ENCODE assay signal across 8 cellular contexts in the genomic region with DNA sequence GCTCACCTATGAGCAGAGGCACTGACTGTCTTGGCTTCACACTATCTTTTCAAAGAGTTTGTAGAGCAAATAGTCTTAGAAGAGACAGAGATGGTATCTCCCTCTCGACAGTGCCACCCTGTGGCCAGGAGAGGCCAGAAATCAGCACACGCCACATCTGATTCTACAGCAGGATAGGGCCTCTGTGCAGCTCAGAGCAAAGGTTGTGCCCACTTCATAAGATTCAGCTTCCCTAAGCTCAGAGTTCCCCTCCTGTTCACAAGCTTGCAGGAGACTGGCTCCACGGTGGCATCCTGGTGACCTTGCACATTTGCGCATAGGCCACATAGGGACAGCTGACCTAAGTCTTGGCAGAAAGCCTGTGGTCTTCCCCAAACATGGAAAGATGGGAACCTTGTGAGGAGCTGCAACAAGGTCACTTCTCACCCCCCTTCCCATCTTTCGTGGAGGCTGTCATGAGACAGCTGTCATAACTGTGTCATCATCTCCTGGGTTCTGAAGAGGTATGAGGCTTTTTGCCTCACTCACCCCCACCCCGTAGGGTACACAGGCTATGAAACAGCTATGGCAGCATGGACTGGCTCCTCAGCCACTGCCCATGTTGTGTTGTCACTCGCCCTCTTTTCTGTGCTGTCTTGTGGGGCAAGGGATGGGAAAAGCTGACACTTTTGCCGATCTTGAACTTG. TPM values are rescaled to one million over a fixed set of nuclear protein-coding genes. Genes with fewer than 3 reads are reported as not detected.
A peak's percentile ranks its signal among the peaks of the same experiment; 100 is the strongest.
DNase-seq lines count a peak whose midpoint lies in the region; ATAC-seq, FAIRE-seq and TF ChIP-seq lines count a peak whose summit lies in the region.

No MANE protein-coding gene starts in this region.

- H3K4me3 ChIP-seq in AG04450 (ENCODE audit: low read depth, low read length), result no peak overlapping the region
- no peak overlapping the region for H3K4me3 ChIP-seq in right lobe of liver

- DNase-seq in AG04450 (ENCODE audit: low read depth, low spot score), result no peak
- peak; percentile 64 for DNase-seq in GM18507 (ENCODE audit: extremely low spot score, insufficient read length, low read depth)
- DNase-seq in NCI-H187 (lab: John Stamatoyannopoulos, UW), result peak; percentile 65 to 89
- DNase-seq in activated CD4-positive, alpha-beta T cell treated with anti-CD3 and anti-CD28 coated beads for 1 hour, result peak; percentile 55
- DNase-seq in chondrocyte (ENCODE audit: low spot score), result no peak
- peak; percentile 66 to 70 (median 67) for DNase-seq in right lobe of liver
- peak; percentile 60 for DNase-seq in stimulated activated CD8-positive, alpha-beta memory T cell treated with anti-CD3 and anti-CD28 coated beads, Interleukin-12 subunit alpha, Interleukin-12 subunit beta, amount 100 ng/mL, for 1 hour (ENCODE audit: low read depth)

- WGBS in right lobe of liver (ENCODE audit: insufficient coverage, low coverage, low lambda C conversion rate, missing lambda C conversion rate), result 33% methylated on average over 5 of the region's 8 CpGs

- peaks cover 22% of the 10 kb centered on the region for H3K27me3 Mint-ChIP-seq in chondrocyte (ENCODE audit: low read depth)

- H3K4me3 Mint-ChIP-seq in chondrocyte (ENCODE audit: unreplicated experiment), result no peak overlapping the region

- H3K9me3 ChIP-seq in AG04450 (ENCODE audit: control insufficient read depth, insufficient read depth, low read length) (no peaks in the 10 kb centered on the region), right lobe of liver (no peaks in the 10 kb centered on the region)

- FAIRE-seq in GM18507 (lab: Jason Lieb, UNC), result peak; percentile 80

- no peaks in the 10 kb centered on the region for H3K36me3 ChIP-seq in right lobe of liver

- CTCF ChIA-PET in AG04450 (lab: Charles Lee), result interaction anchor here (0.7 to 5.5 kb wide), 16 partner anchors 9 to 280 kb away, joined by 3 to 59 read pairs (median 4); no protein-coding TSS in a partner anchor

- intact Hi-C loops in right lobe of liver (cut with DNase I), result loop anchor here in 1 of 2 donors (10.0 kb wide), 1 partner anchor 117 kb away; no protein-coding TSS in a partner anchor

- H3K27ac Mint-ChIP-seq in chondrocyte (ENCODE audit: unreplicated experiment), result no peak overlapping the region

- TF ChIP-seq CTCF in AG04450 (IDR thresholded peaks at IDR 0.05; ENCODE audit: low read depth, low read length) (peak; percentile 71), chondrocyte (IDR thresholded peaks at IDR 0.05) (peak; percentile 77), right lobe of liver (IDR thresholded peaks at IDR 0.05) (peak; percentile 71 to 77 (median 76))

- H3K27ac ChIP-seq in AG04450 (ENCODE audit: low read depth, low read length) (no peak overlapping the region), right lobe of liver (no peak overlapping the region)

- H3K4me1 Mint-ChIP-seq in chondrocyte (ENCODE audit: low read depth), result no peaks in the 10 kb centered on the region

- no peaks in the 10 kb centered on the region for H3K9me3 Mint-ChIP-seq in chondrocyte (ENCODE audit: low read depth)

- ATAC-seq in right lobe of liver (peak; percentile 89 to 92 (median 91)), HG03571 (IDR thresholded peaks at IDR 0.05; ENCODE audit: unreplicated experiment) (no peak)

- no peaks in the 10 kb centered on the region for H3K36me3 Mint-ChIP-seq in chondrocyte (ENCODE audit: low read depth)

- POLR2A ChIA-PET in AG04450 (lab: Yijun Ruan, JAX), result no interaction called here

- H3K27me3 ChIP-seq in AG04450 (ENCODE audit: control insufficient read depth, insufficient read depth, low read length), result peaks cover 6% of the 10 kb centered on the region
- no peaks in the 10 kb centered on the region for H3K27me3 ChIP-seq in right lobe of liver

- TF ChIP-seq POLR2A in right lobe of liver (IDR thresholded peaks at IDR 0.05), result no peak

- peaks cover 0 to 6% (median 0%) of the 10 kb centered on the region in 4 donors for H3K4me1 ChIP-seq in right lobe of liver

RNA-seq across cellular contexts. Expression of gene ITLN2, which starts 3.0 kb away (rescaled TPM):
- not detected in 2 replicates for polyA plus RNA-seq in AG04450 (2011; rRNA removed)
- polyA minus RNA-seq in AG04450 (2011; rRNA and poly(A)+ RNA removed), result not detected in 2 replicates
- total RNA-seq in chondrocyte (not detected in 3 replicates), right lobe of liver (under 1 TPM in 3 of 6 experiments, not detected in 3; 0.29 to 0.33 (median 0.32) TPM)

Comparison
In these comparisons a context has a peak if more than half of its experiments do, and no peak if none do; other contexts are left out.
1. DNase-seq: peak in GM18507 (single experiment), NCI-H187 (2 of 2), activated CD4-positive, alpha-beta T cell treated with anti-CD3 and anti-CD28 coated beads for 1 hour (single experiment), right lobe of liver (3 of 3) and stimulated activated CD8-positive, alpha-beta memory T cell treated with anti-CD3 and anti-CD28 coated beads, Interleukin-12 subunit alpha, Interleukin-12 subunit beta, amount 100 ng/mL, for 1 hour (single experiment); none in AG04450 (single experiment) and chondrocyte (single experiment).
2. Peak in every context shown above with its lines, with median percentiles within 50 percentile points of each other: CTCF ChIP-seq.